11 cellular contexts compared by ENCODE assay signal in the genomic region with DNA sequence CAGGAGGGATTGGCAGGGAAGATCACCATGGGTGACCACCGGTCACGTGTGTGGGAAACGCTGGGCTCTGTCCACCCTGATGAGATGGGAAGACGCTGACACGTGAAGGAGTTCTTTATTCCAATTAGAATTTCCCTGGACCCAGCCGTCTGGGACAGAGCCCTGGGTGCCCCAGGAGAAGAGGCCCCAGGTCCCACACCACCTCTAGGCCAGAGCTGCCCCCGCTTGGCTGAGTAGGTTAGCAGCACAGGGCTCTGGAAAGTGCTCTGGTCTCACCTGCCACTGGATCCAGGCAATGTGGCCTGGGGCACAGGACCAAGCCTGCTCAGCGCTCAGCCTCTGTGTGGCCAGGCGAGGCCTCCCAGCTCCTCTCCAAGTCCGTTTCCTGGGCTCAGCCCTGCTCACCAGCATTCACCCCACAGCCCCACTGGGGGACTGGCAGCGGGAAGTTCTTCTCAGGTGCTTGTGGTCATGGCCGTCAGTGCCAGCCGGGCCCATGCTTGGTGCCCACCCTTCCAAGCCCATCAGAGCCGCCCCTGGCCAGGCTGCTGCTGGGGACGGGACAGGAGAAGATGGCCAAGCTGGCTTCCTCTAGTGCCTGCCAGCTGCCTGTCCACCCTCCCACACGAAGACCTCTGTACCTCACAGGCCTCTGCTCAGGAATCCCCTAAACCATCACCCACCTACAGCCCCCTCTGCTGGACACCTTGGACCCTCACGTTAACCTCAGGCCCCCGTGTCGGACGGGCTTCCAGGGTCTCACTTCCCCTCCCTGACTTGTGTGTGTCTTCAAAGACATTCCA.
DNase-seq lines count a peak whose midpoint lies in the region; ATAC-seq, FAIRE-seq and TF ChIP-seq lines count a peak whose summit lies in the region.
"Had no signal": no experiment of that assay in that cellular context is flagged by ENCODE, and none has a peak within 500 bp of the region (broad histone marks: within the 10 kb centered on the region; RNA-seq: fewer than 3 reads in every experiment).

No MANE protein-coding gene starts in this region.

- no peaks in the 10 kb centered on the region for H3K4me1 ChIP-seq in RWPE2 (ENCODE audit: insufficient read depth, poor library complexity, severe bottlenecking)
- H3K4me1 ChIP-seq in kidney (ENCODE audit: control insufficient read depth in 1 of 2, insufficient read depth in 1 of 2, low read depth in 1 of 2, low read length in 2 of 2) = no peaks in the 10 kb centered on the region

- H3K27me3 ChIP-seq in RWPE2 (ENCODE audit: insufficient read depth, poor library complexity, severe bottlenecking) = no peaks in the 10 kb centered on the region

- FAIRE-seq in kidney (lab: Jason Lieb, UNC) = no peak

- DNase-seq in stimulated activated CD4-positive, alpha-beta T cell treated with anti-CD3 and anti-CD28 coated beads, Interleukin-15, amount 100 ng/mL, for 24 hours = peak; percentile 5
- DNase-seq in stimulated activated CD4-positive, alpha-beta T cell treated with anti-CD3 and anti-CD28 coated beads, Interleukin-12 subunit alpha, Interleukin-12 subunit beta, amount 100 ng/mL, for 4 hours = no peak
- DNase-seq in RWPE2 (ENCODE audit: low spot score) = peak; percentile 52
- peak; percentile 46 for DNase-seq in kidney
- no peak for DNase-seq in D341Med (ENCODE audit: low spot score)
- no peak for DNase-seq in 8988T
- no peak for DNase-seq in NOMO-1 treated with dmso at 0.1 percent for 144 hours (lab: John Stamatoyannopoulos, UW; ENCODE audit: unreplicated experiment)
- DNase-seq in amniotic stem cell (lab: John Stamatoyannopoulos, UW) = no peak
- DNase-seq: activated naive CD4-positive, alpha-beta T cell treated with Interleukin-2 at 50 U/mL for 16 hours; NCI-H774; occipital lobe had no signal

- no peak overlapping the region for H3K27ac ChIP-seq in RWPE2 (ENCODE audit: poor library complexity, severe bottlenecking)
- H3K27ac ChIP-seq in kidney (ENCODE audit: low read depth in 2 of 2, low read length in 2 of 2) = no peak overlapping the region

- H3K36me3 ChIP-seq in RWPE2 (ENCODE audit: low read depth) (no peaks in the 10 kb centered on the region), kidney (ENCODE audit: control insufficient read depth in 1 of 2, insufficient read depth in 2 of 2, low read length in 2 of 2) (no peaks in the 10 kb centered on the region)

- no peak for ATAC-seq in RWPE2 (ENCODE audit: low read depth)

- H3K4me3 ChIP-seq in RWPE2 (ENCODE audit: severe bottlenecking) = no peak overlapping the region
- no peak overlapping the region for H3K4me3 ChIP-seq in kidney (ENCODE audit: low read length in 2 of 2)

- no peaks in the 10 kb centered on the region for H3K9me3 ChIP-seq in RWPE2 (ENCODE audit: severe bottlenecking)
- H3K9me3 ChIP-seq in kidney (ENCODE audit: control insufficient read depth in 1 of 2, low read length in 2 of 2) = no peaks in the 10 kb centered on the region

- TF ChIP-seq CTCF in RWPE2 (IDR thresholded peaks at IDR 0.05; ENCODE audit: poor library complexity, severe bottlenecking) (peak; percentile 15), kidney (IDR thresholded peaks at IDR 0.05; ENCODE audit: borderline replicate concordance, extremely low read depth, insufficient read depth) (no peak)

- intact Hi-C loops in kidney (cut with DNase I) = no loop called here

- no peak overlapping the region for H3K9ac ChIP-seq in kidney (ENCODE audit: low read length in 2 of 2)

Comparison
In these comparisons a context has a peak if more than half of its experiments do, and no peak if none do; other contexts are left out.
1. DNase-seq: peak in stimulated activated CD4-positive, alpha-beta T cell treated with anti-CD3 and anti-CD28 coated beads, Interleukin-15, amount 100 ng/mL, for 24 hours (single experiment), RWPE2 (single experiment) and kidney (single experiment); none in stimulated activated CD4-positive, alpha-beta T cell treated with anti-CD3 and anti-CD28 coated beads, Interleukin-12 subunit alpha, Interleukin-12 subunit beta, amount 100 ng/mL, for 4 hours (single experiment), D341Med (single experiment), 8988T (single experiment), NOMO-1 treated with dmso at 0.1 percent for 144 hours (single experiment) and amniotic stem cell (single experiment).